In the genomic region with DNA sequence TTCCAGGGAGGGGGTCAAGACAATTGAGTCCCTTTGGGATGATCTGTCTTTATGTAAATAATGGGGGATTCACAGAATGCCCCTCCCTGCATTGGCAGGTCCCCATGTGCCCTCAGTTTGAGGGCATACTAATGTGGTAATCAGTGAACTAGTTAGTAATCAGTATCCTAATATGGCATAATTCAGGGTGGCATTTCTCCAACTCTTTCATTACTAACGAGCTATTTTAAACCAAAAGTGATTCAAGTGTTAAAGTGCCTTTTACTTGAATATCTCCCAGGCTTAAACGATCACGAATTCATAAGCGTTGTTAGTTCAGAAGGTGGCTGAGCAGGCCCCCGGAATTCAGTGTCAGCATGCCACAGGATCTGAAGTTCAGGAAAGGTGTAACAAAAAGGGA, we compare ENCODE assay signal across 12 cellular contexts. TPM values are rescaled to one million over a fixed set of nuclear protein-coding genes. Genes with fewer than 3 reads are reported as not detected.
A peak's percentile ranks its signal among the peaks of the same experiment; 100 is the strongest.
DNase-seq lines count a peak whose midpoint lies in the region; ATAC-seq, FAIRE-seq and TF ChIP-seq lines count a peak whose summit lies in the region.
"Had no signal": no experiment of that assay in that cellular context is flagged by ENCODE, and none has a peak within 500 bp of the region (broad histone marks: within the 10 kb centered on the region; RNA-seq: fewer than 3 reads in every experiment).

No MANE protein-coding gene starts in this region.

- WGBS in esophagus muscularis mucosa, result 83% methylated on average over 5 of the region's 5 CpGs

- peak overlapping the region in 10 of 11 experiments; percentile 93 to 98 (median 96); a peak in 21 of 22 replicates for H3K27ac ChIP-seq in BLaER1 treated with 17β-estradiol and CSF1 and Interleukin-3, amounts not matched to agents 10 nM and 100 nM
- H3K27ac ChIP-seq in DND-41 (ENCODE audit: low read length), result no peak overlapping the region
- H3K27ac ChIP-seq in esophagus muscularis mucosa (replicated peaks in 1 of 4), result no peak overlapping the region
- H3K27ac ChIP-seq: C4-2B had no signal

- DNase-seq in DND-41, result no peak
- DNase-seq in activated CD4-positive, alpha-beta memory T cell treated with anti-CD3 and anti-CD28 coated beads, Interleukin-2, amount 10 ng/mL, durations not matched to agents 7 days and 5 days, result no peak
- no peak for DNase-seq in esophagus muscularis mucosa (ENCODE audit: extremely low spot score)
- DNase-seq in urothelium cell line (ENCODE audit: low spot score), result no peak
- DNase-seq: effector CD4-positive, alpha-beta T cell; NCI-H1048 had no signal

- H3K27me3 Mint-ChIP-seq in activated CD4-positive, alpha-beta memory T cell treated with anti-CD3 and anti-CD28 coated beads, Interleukin-2, amount 10 ng/mL, durations not matched to agents 7 days and 5 days, result peaks cover 20% of the 10 kb centered on the region

- H3K9ac ChIP-seq in BLaER1 treated with 17β-estradiol and CSF1 and Interleukin-3, amounts not matched to agents 10 nM and 100 nM, result peak overlapping the region; percentile 89 to 96 (median 93); a peak in 20 of 22 replicates
- H3K9ac ChIP-seq in DND-41 (ENCODE audit: low read depth, low read length), result no peak overlapping the region
- H3K9ac ChIP-seq in iPS-15b (ENCODE audit: low read depth, low read length), result peak overlapping the region; percentile 76

- no peak overlapping the region for H2AFZ ChIP-seq in DND-41 (ENCODE audit: low read depth, low read length)

- no peaks in the 10 kb centered on the region for H3K9me3 ChIP-seq in BLaER1 treated with 17β-estradiol and CSF1 and Interleukin-3, amounts not matched to agents 10 nM and 100 nM (replicated peaks in 1 of 11)
- H3K9me3 ChIP-seq in DND-41 (ENCODE audit: insufficient read depth, low read length, severe bottlenecking) (no peaks in the 10 kb centered on the region), iPS-15b (ENCODE audit: control insufficient read depth, insufficient read depth, low read length) (no peaks in the 10 kb centered on the region), esophagus muscularis mucosa (no peaks in the 10 kb centered on the region)
- H3K9me3 ChIP-seq: neutrophil had no signal

- CTCF ChIA-PET in activated CD4-positive, alpha-beta memory T cell treated with anti-CD3 and anti-CD28 coated beads, Interleukin-2, amount 10 ng/mL, durations not matched to agents 7 days and 5 days (lab: Charles Lee), result no interaction called here

- peak overlapping the region; percentile 92 for H3K4me3 Mint-ChIP-seq in activated CD4-positive, alpha-beta memory T cell treated with anti-CD3 and anti-CD28 coated beads, Interleukin-2, amount 10 ng/mL, durations not matched to agents 7 days and 5 days

- no peaks in the 10 kb centered on the region for H3K27me3 ChIP-seq in BLaER1 treated with 17β-estradiol and CSF1 and Interleukin-3, amounts not matched to agents 10 nM and 100 nM
- H3K27me3 ChIP-seq in DND-41 (ENCODE audit: insufficient read depth, low read length, poor library complexity) (no peaks in the 10 kb centered on the region), iPS-15b (ENCODE audit: control insufficient read depth, insufficient read depth, low read length) (no peaks in the 10 kb centered on the region), esophagus muscularis mucosa (no peaks in the 10 kb centered on the region)
- H3K27me3 ChIP-seq: neutrophil had no signal

- peaks cover 39% of the 10 kb centered on the region for H3K79me2 ChIP-seq in DND-41 (ENCODE audit: insufficient read depth, low read length)

- ATAC-seq in DND-41 (ENCODE audit: insufficient read depth, low read depth) (no peak), GM21723 (IDR thresholded peaks at IDR 0.05; ENCODE audit: unreplicated experiment) (no peak), HG03280 (IDR thresholded peaks at IDR 0.05; ENCODE audit: unreplicated experiment) (no peak)

- peaks cover 29% of the 10 kb centered on the region for H3K4me1 Mint-ChIP-seq in activated CD4-positive, alpha-beta memory T cell treated with anti-CD3 and anti-CD28 coated beads, Interleukin-2, amount 10 ng/mL, durations not matched to agents 7 days and 5 days

- no peaks in the 10 kb centered on the region for H3K9me3 Mint-ChIP-seq in activated CD4-positive, alpha-beta memory T cell treated with anti-CD3 and anti-CD28 coated beads, Interleukin-2, amount 10 ng/mL, durations not matched to agents 7 days and 5 days

- H3K27ac Mint-ChIP-seq in activated CD4-positive, alpha-beta memory T cell treated with anti-CD3 and anti-CD28 coated beads, Interleukin-2, amount 10 ng/mL, durations not matched to agents 7 days and 5 days, result peak overlapping the region; percentile 31

- no peak for TF ChIP-seq POLR2A in esophagus muscularis mucosa (IDR thresholded peaks at IDR 0.05; ENCODE audit: low read depth)

- TF ChIP-seq EP300 in esophagus muscularis mucosa (IDR thresholded peaks at IDR 0.05), result no peak

- peaks cover 0 to 19% (median 4%) of the 10 kb centered on the region in 11 experiments; a peak in 8 of 22 replicates for H3K36me3 ChIP-seq in BLaER1 treated with 17β-estradiol and CSF1 and Interleukin-3, amounts not matched to agents 10 nM and 100 nM
- peaks cover 18% of the 10 kb centered on the region for H3K36me3 ChIP-seq in DND-41 (ENCODE audit: insufficient read depth, low read length)
- no peaks in the 10 kb centered on the region for H3K36me3 ChIP-seq in iPS-15b (ENCODE audit: control insufficient read depth, insufficient read depth, low read length)
- H3K36me3 ChIP-seq in esophagus muscularis mucosa, result no peaks in the 10 kb centered on the region

- no peak for TF ChIP-seq CTCF in DND-41 (IDR thresholded peaks at IDR 0.05; ENCODE audit: borderline replicate concordance, extremely low read depth, low read length, poor library complexity, severe bottlenecking)
- TF ChIP-seq CTCF in esophagus muscularis mucosa (IDR thresholded peaks at IDR 0.05), result no peak

- peak overlapping the region; percentile 5 to 96 (median 84); a peak in 17 of 20 replicates for H3K4me3 ChIP-seq in BLaER1 treated with 17β-estradiol and CSF1 and Interleukin-3, amounts not matched to agents 10 nM and 100 nM
- H3K4me3 ChIP-seq in DND-41 (ENCODE audit: low read depth in 1 of 2, low read length in 2 of 2), result no peak overlapping the region
- peak overlapping the region; percentile 88 for H3K4me3 ChIP-seq in iPS-15b (ENCODE audit: low read depth, low read length)
- H3K4me3 ChIP-seq in esophagus muscularis mucosa, result no peak overlapping the region

- H3K4me2 ChIP-seq in BLaER1 treated with 17β-estradiol and CSF1 and Interleukin-3, amounts not matched to agents 10 nM and 100 nM, result peak overlapping the region; percentile 89 to 99 (median 94)
- peak overlapping the region; percentile 95; the same call in 1 of the 2 replicates for H3K4me2 ChIP-seq in DND-41 (ENCODE audit: insufficient read depth, low read length)

- peaks cover 25% of the 10 kb centered on the region for H3K36me3 Mint-ChIP-seq in activated CD4-positive, alpha-beta memory T cell treated with anti-CD3 and anti-CD28 coated beads, Interleukin-2, amount 10 ng/mL, durations not matched to agents 7 days and 5 days (ENCODE audit: low read depth)

- H4K20me1 ChIP-seq in BLaER1 treated with 17β-estradiol and CSF1 and Interleukin-3, amounts not matched to agents 10 nM and 100 nM, result peaks cover 29 to 31% (median 30%) of the 10 kb centered on the region in 11 experiments
- H4K20me1 ChIP-seq in DND-41 (ENCODE audit: insufficient read depth, low read length), result peaks cover 29% of the 10 kb centered on the region

- no peak for FAIRE-seq in urothelium cell line (lab: Jason Lieb, UNC)

- intact Hi-C loops in esophagus muscularis mucosa (cut with DNase I), result loop anchor here (5.0 kb wide), 1 partner anchor 52 kb away; no protein-coding TSS in a partner anchor

- peaks cover 68 to 82% (median 76%) of the 10 kb centered on the region in 10 experiments for H3K4me1 ChIP-seq in BLaER1 treated with 17β-estradiol and CSF1 and Interleukin-3, amounts not matched to agents 10 nM and 100 nM
- peaks cover 36% of the 10 kb centered on the region for H3K4me1 ChIP-seq in DND-41 (ENCODE audit: insufficient read depth, low read length)
- peaks cover 6% of the 10 kb centered on the region for H3K4me1 ChIP-seq in iPS-15b (ENCODE audit: control insufficient read depth, insufficient read depth, low read length)
- peaks cover 23 to 37% (median 31%) of the 10 kb centered on the region in 4 donors for H3K4me1 ChIP-seq in esophagus muscularis mucosa

- POLR2A ChIA-PET in activated CD4-positive, alpha-beta memory T cell treated with anti-CD3 and anti-CD28 coated beads, Interleukin-2, amount 10 ng/mL, durations not matched to agents 7 days and 5 days (lab: Charles Lee), result interaction anchor here (2.0 to 2.3 kb wide), 3 partner anchors 8 to 385 kb away, joined by 6 to 8 read pairs (median 7); partner anchors contain the start of gene NOM1

RNA-seq across cellular contexts. Expression of gene DNAJB6, which starts 1.5 kb away (rescaled TPM):
- 10 to 100 TPM; 85.9 to 97.1 TPM for total RNA-seq in activated CD4-positive, alpha-beta memory T cell treated with anti-CD3 and anti-CD28 coated beads, Interleukin-2, amount 10 ng/mL, durations not matched to agents 7 days and 5 days
- 100 to 1,000 TPM; 103 to 151 (median 139) TPM for total RNA-seq in esophagus muscularis mucosa

Comparison
In these comparisons a context has a peak if more than half of its experiments do, and no peak if none do; other contexts are left out.
1. H3K27ac ChIP-seq: peak in BLaER1 treated with 17β-estradiol and CSF1 and Interleukin-3, amounts not matched to agents 10 nM and 100 nM (10 of 11); none in DND-41 (single experiment) and esophagus muscularis mucosa (0 of 4).
2. H3K4me3 ChIP-seq: peak in BLaER1 treated with 17β-estradiol and CSF1 and Interleukin-3, amounts not matched to agents 10 nM and 100 nM (10 of 10) and iPS-15b (single experiment); none in DND-41 (0 of 2) and esophagus muscularis mucosa (0 of 4).